1 cellular context compared by ENCODE assay signal in genomic region chr14:57009585-57010515, GRCh38.
TF ChIP-seq lines count a peak whose summit lies in the region.

No MANE protein-coding gene starts in this region.

TF ChIP-seq in K562, 482 proteins besides CTCF, POLR2A, EP300 and RAD21 (continued from another document and continues in another):
- TF ChIP-seq HDAC2 (IDR thresholded peaks at IDR 0.05) (peak; percentile 77; the same call in 1 of the 2 replicates), CREBBP (IDR thresholded peaks at IDR 0.05; ENCODE audit: low read depth, low read length) (no peak), MITF (IDR thresholded peaks at IDR 0.05) (peak; percentile 48; the same call in 1 of the 2 replicates), ZNF76 (CRISPR knock-in tag; IDR thresholded peaks at IDR 0.05; ENCODE audit: borderline replicate concordance) (no peak), ZBTB43 (CRISPR knock-in tag; IDR thresholded peaks at IDR 0.05) (no peak), ZNF140 (CRISPR knock-in tag; IDR thresholded peaks at IDR 0.05) (no peak), CHD7 (IDR thresholded peaks at IDR 0.05; ENCODE audit: low read depth, low read length) (no peak), CAMTA2 (CRISPR knock-in tag; conservative IDR thresholded peaks at IDR 0.05) (no peak), CCAR2 (IDR thresholded peaks at IDR 0.05; ENCODE audit: low read depth, low read length) (no peak), EP400 (IDR thresholded peaks at IDR 0.05) (peak; percentile 36; the same call in 1 of the 2 replicates), GTF3C2 (IDR thresholded peaks at IDR 0.05; ENCODE audit: borderline replicate concordance, extremely low read depth, insufficient read length) (no peak), FOS (IDR thresholded peaks at IDR 0.05; ENCODE audit: extremely low read depth, insufficient read length) (no peak), JUND (IDR thresholded peaks at IDR 0.05; ENCODE audit: borderline replicate concordance, low read depth, low read length) (peak; percentile 57), JUND (tag; IDR thresholded peaks at IDR 0.05; ENCODE audit: borderline replicate concordance, low read depth, low read length) (no peak; the same call in 2 of the 3 replicates), POLR2B (IDR thresholded peaks at IDR 0.05; ENCODE audit: low read depth, partially characterized antibody) (peak; percentile 33), ETS1 (conservative IDR thresholded peaks at IDR 0.05; ENCODE audit: control insufficient read depth, low read depth, low read length) (no peak), PHB2 (IDR thresholded peaks at IDR 0.05; ENCODE audit: low read depth) (peak; percentile 68; the same call in 1 of the 2 replicates), U2AF1 (optimal IDR thresholded peaks at IDR 0.05; ENCODE audit: low read depth, low read length) (no peak), NCOA1 (IDR thresholded peaks at IDR 0.05; ENCODE audit: low read depth) (peak; percentile 69; the same call in 1 of the 2 replicates), TFE3 (CRISPR knock-in tag; IDR thresholded peaks at IDR 0.05) (no peak), MCM3 (IDR thresholded peaks at IDR 0.05) (no peak), ZNF561 (CRISPR knock-in tag; conservative IDR thresholded peaks at IDR 0.05) (no peak), ARID1B (IDR thresholded peaks at IDR 0.05) (peak; percentile 98), CEBPG (CRISPR knock-in tag; IDR thresholded peaks at IDR 0.05) (no peak), CEBPG (tag; conservative IDR thresholded peaks at IDR 0.05 in 1 of 2, IDR thresholded peaks at IDR 0.05 in 1 of 2) (0 out of 4 replicates have a peak, but pooled peaks of 1 of the 2 experiments have one; percentile 32), L3MBTL2 (IDR thresholded peaks at IDR 0.05) (0 out of 2 replicates have a peak, but pooled peaks have one; percentile 23), PKNOX1 (IDR thresholded peaks at IDR 0.05) (peak; percentile 89), DMBX1 (CRISPR knock-in tag; IDR thresholded peaks at IDR 0.05; ENCODE audit: borderline replicate concordance) (0 out of 2 replicates have a peak, but pooled peaks have one; percentile 39), ATF3 (IDR thresholded peaks at IDR 0.05) (no peak), ATF3 (CRISPR knock-in tag; conservative IDR thresholded peaks at IDR 0.05) (no peak), BRCA1 (IDR thresholded peaks at IDR 0.05) (no peak), BRCA1 (CRISPR knock-in tag; IDR thresholded peaks at IDR 0.05) (no peak), TRIM24 (IDR thresholded peaks at IDR 0.05) (peak; percentile 45 to 71; a peak in 2 of 4 replicates), ZNF23 (CRISPR knock-in tag; IDR thresholded peaks at IDR 0.05) (no peak)
